1 cellular context compared by ENCODE assay signal in genomic region chr6:159059099-159059498, GRCh38.
A peak's percentile ranks its signal among the peaks of the same experiment; 100 is the strongest.
TF ChIP-seq lines count a peak whose summit lies in the region.

No MANE protein-coding gene starts in this region.

TF ChIP-seq in HepG2, 621 proteins besides CTCF, POLR2A, EP300 and RAD21:
- TF ChIP-seq ZBTB34 (CRISPR knock-in tag; IDR thresholded peaks at IDR 0.05) (no peak), CBX2 (IDR thresholded peaks at IDR 0.05; ENCODE audit: low read depth, low read length) (0 out of 2 replicates have a peak, but pooled peaks have one; percentile 59), CBX2 (CRISPR knock-in tag; IDR thresholded peaks at IDR 0.05; ENCODE audit: low read depth) (no peak)
TF ChIP-seq in HepG2: peak in this region for 1.
